4 cellular contexts compared by ENCODE assay signal in the genomic region with DNA sequence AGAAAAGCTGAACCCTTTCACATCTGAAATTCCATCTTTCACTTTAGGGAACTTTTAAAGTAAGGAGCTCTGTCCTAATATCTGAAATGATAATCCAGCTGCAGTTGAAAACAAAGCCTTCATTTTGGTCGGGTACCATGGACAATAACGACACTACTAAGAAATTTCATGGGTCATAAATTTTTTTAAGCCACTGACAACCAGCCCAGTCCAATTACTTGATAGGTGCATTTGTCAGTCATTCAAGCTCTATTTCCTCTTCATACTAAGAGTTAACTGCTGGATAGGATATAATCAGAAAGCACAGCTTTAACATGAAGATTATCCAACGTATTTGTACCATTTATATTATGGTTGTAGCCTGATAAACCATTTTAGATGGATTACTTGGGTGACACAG.
"Had no signal": no experiment of that assay in that cellular context is flagged by ENCODE, and none has a peak within 500 bp of the region (broad histone marks: within the 10 kb centered on the region; RNA-seq: fewer than 3 reads in every experiment).

No MANE protein-coding gene starts in this region.

- H3K4me3 ChIP-seq: adrenal gland, colonic mucosa, lower lobe of right lung, right lobe of liver had no signal

- H3K27ac ChIP-seq: adrenal gland, colonic mucosa, lower lobe of right lung, right lobe of liver had no signal

- H3K9me3 ChIP-seq: adrenal gland, colonic mucosa, lower lobe of right lung, right lobe of liver had no signal

- H3K36me3 ChIP-seq: adrenal gland, colonic mucosa, lower lobe of right lung, right lobe of liver had no signal

- H3K27me3 ChIP-seq: adrenal gland, colonic mucosa, right lobe of liver had no signal

- H3K4me1 ChIP-seq: adrenal gland, colonic mucosa, lower lobe of right lung, right lobe of liver had no signal
